ENCODE assay signal across 11 cellular contexts in the genomic region with DNA sequence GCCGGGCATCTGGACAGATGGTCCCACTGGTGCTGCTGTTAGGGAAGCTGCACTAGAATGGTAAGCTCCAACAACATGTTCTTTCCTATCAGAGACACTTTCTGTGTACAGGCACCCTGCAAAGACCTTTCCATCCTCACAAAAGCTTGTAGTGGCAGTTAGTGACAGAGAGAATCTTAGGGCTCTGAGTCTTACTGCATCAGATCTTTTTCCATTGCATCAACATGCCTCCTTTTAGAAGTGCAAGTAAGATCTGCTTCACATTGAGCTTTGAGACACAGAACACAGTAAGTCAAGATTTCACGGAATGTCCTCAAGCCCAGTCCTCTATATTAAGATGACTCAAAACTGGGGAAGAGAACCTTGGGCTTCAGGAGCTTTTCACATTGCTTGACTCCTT. TPM values are rescaled to one million over a fixed set of nuclear protein-coding genes. Genes with fewer than 3 reads are reported as not detected.
DNase-seq lines count a peak whose midpoint lies in the region; ATAC-seq and TF ChIP-seq lines count a peak whose summit lies in the region.
"Had no signal": no experiment of that assay in that cellular context is flagged by ENCODE, and none has a peak within 500 bp of the region (broad histone marks: within the 10 kb centered on the region; RNA-seq: fewer than 3 reads in every experiment).

No MANE protein-coding gene starts in this region.

- TF ChIP-seq CTCF in spleen (IDR thresholded peaks at IDR 0.05 in 8 of 11, conservative IDR thresholded peaks at IDR 0.05 in 3 of 11): no peak

- H3K36me3 Mint-ChIP-seq in activated CD4-positive, alpha-beta T cell treated with anti-CD3 and anti-CD28 coated beads, Interleukin-2, amount 10 ng/mL, durations not matched to agents 7 days and 5 days (ENCODE audit: low read depth): peaks cover 80% of the 10 kb centered on the region
- H3K36me3 Mint-ChIP-seq in T-cell: peaks cover 6% of the 10 kb centered on the region
- H3K36me3 Mint-ChIP-seq in effector memory CD8-positive, alpha-beta T cell (ENCODE audit: insufficient read depth): peaks cover 18% of the 10 kb centered on the region

- POLR2A ChIA-PET in activated CD4-positive, alpha-beta T cell treated with anti-CD3 and anti-CD28 coated beads, Interleukin-2, amount 10 ng/mL, durations not matched to agents 7 days and 5 days (lab: Charles Lee): interaction anchor here (0.6 kb wide), 1 partner anchor 52 kb away, joined by 3 read pairs; no protein-coding TSS in a partner anchor
- POLR2A ChIA-PET in T-cell (lab: Charles Lee): interaction anchor here in 1 of 2 donors (0.6 to 1.0 kb wide), 5 partner anchors 18 to 209 kb away, joined by 3 to 8 read pairs (median 3); partner anchors contain the start of gene ARL4C

- TF ChIP-seq POLR2A in spleen (IDR thresholded peaks at IDR 0.05): no peak

- CTCF ChIA-PET in activated CD4-positive, alpha-beta T cell treated with anti-CD3 and anti-CD28 coated beads, Interleukin-2, amount 10 ng/mL, durations not matched to agents 7 days and 5 days (lab: Charles Lee): interaction anchor here (1.4 to 1.9 kb wide), 5 partner anchors 15 to 40 kb away, joined by 3 to 5 read pairs (median 4); no protein-coding TSS in a partner anchor
- CTCF ChIA-PET in T-cell (lab: Charles Lee): interaction anchor here in 1 of 2 donors (0.6 to 1.2 kb wide), 2 partner anchors 18 to 317 kb away, joined by 3 to 4 read pairs; no protein-coding TSS in a partner anchor

- peaks cover 21% of the 10 kb centered on the region for H3K9me3 Mint-ChIP-seq in activated CD4-positive, alpha-beta T cell treated with anti-CD3 and anti-CD28 coated beads, Interleukin-2, amount 10 ng/mL, durations not matched to agents 7 days and 5 days
- H3K9me3 Mint-ChIP-seq in T-cell: peaks cover 2 to 3% (median 3%) of the 10 kb centered on the region in 3 donors
- H3K9me3 Mint-ChIP-seq in effector memory CD8-positive, alpha-beta T cell: no peaks in the 10 kb centered on the region

- no peaks in the 10 kb centered on the region for H3K27me3 Mint-ChIP-seq in activated CD4-positive, alpha-beta T cell treated with anti-CD3 and anti-CD28 coated beads, Interleukin-2, amount 10 ng/mL, durations not matched to agents 7 days and 5 days
- no peaks in the 10 kb centered on the region for H3K27me3 Mint-ChIP-seq in T-cell
- H3K27me3 Mint-ChIP-seq in effector memory CD8-positive, alpha-beta T cell: no peaks in the 10 kb centered on the region

- H3K4me1 ChIP-seq in spleen: peaks cover 35 to 61% (median 48%) of the 10 kb centered on the region in 6 donors
- H3K4me1 ChIP-seq: testis had no signal

- H3K36me3 ChIP-seq in spleen: no peaks in the 10 kb centered on the region
- H3K36me3 ChIP-seq: MG63 had no signal

- peaks cover 90% of the 10 kb centered on the region for H3K4me1 Mint-ChIP-seq in activated CD4-positive, alpha-beta T cell treated with anti-CD3 and anti-CD28 coated beads, Interleukin-2, amount 10 ng/mL, durations not matched to agents 7 days and 5 days
- H3K4me1 Mint-ChIP-seq in T-cell: peaks cover 85 to 95% (median 90%) of the 10 kb centered on the region in 3 donors
- peaks cover 46 to 59% of the 10 kb centered on the region in 2 donors for H3K4me1 Mint-ChIP-seq in effector memory CD8-positive, alpha-beta T cell (ENCODE audit: low read depth in 2 of 2)

- H3K27ac Mint-ChIP-seq in activated CD4-positive, alpha-beta T cell treated with anti-CD3 and anti-CD28 coated beads, Interleukin-2, amount 10 ng/mL, durations not matched to agents 7 days and 5 days: peak overlapping the region; percentile 88
- H3K27ac Mint-ChIP-seq in T-cell: peak overlapping the region; percentile 95 to 98
- H3K27ac Mint-ChIP-seq in effector memory CD8-positive, alpha-beta T cell: peak overlapping the region; percentile 97 to 98
- H3K27ac Mint-ChIP-seq: nephron had no signal

- DNase-seq in activated CD4-positive, alpha-beta T cell treated with anti-CD3 and anti-CD28 coated beads, Interleukin-2, amount 10 ng/mL, durations not matched to agents 7 days and 5 days: no peak
- no peak for DNase-seq in activated CD4-positive, alpha-beta T cell treated with anti-CD3 and anti-CD28 coated beads, Interleukin-2, amount 50 U/mL, for 48 hours
- DNase-seq in T-cell: no peak
- no peak for DNase-seq in effector memory CD8-positive, alpha-beta T cell
- DNase-seq in spleen: no peak
- no peak for DNase-seq in NOMO-1 treated with dmso at 0.1 percent for 144 hours (lab: John Stamatoyannopoulos, UW; ENCODE audit: unreplicated experiment)
- DNase-seq in Kasumi-1 (lab: John Stamatoyannopoulos, UW): no peak
- DNase-seq: testis had no signal

- H3K4me3 Mint-ChIP-seq in activated CD4-positive, alpha-beta T cell treated with anti-CD3 and anti-CD28 coated beads, Interleukin-2, amount 10 ng/mL, durations not matched to agents 7 days and 5 days: no peak overlapping the region
- peak overlapping the region in 1 of 3 donors; percentile 59 for H3K4me3 Mint-ChIP-seq in T-cell
- peak overlapping the region; percentile 69 for H3K4me3 Mint-ChIP-seq in effector memory CD8-positive, alpha-beta T cell
- H3K4me3 Mint-ChIP-seq: nephron had no signal

- 82 to 98% (median 93%) methylated on average over 2 of the region's 2 CpGs for WGBS in spleen, 5 donors

- H3K4me3 ChIP-seq in spleen: no peak overlapping the region
- H3K4me3 ChIP-seq: MG63, testis had no signal

- ATAC-seq in T-cell (replicated peaks in 1 of 4) (no peak), HG03097 (IDR thresholded peaks at IDR 0.05; ENCODE audit: low FRiP score, unreplicated experiment) (no peak)
- no peak for ATAC-seq in effector memory CD8-positive, alpha-beta T cell (replicated peaks)

- H3K9me3 ChIP-seq in spleen: no peaks in the 10 kb centered on the region
- H3K9me3 ChIP-seq: MG63, testis had no signal

- H3K27ac ChIP-seq in spleen: peak overlapping the region; percentile 79 to 94 (median 88)
- H3K27ac ChIP-seq: testis had no signal

- intact Hi-C loops in spleen (cut with DNase I; ENCODE audit: low total_unique reads): no loop called here

- no peaks in the 10 kb centered on the region for H3K27me3 ChIP-seq in spleen (replicated peaks in 1 of 7)
- H3K27me3 ChIP-seq: MG63, testis had no signal

RNA-seq across cellular contexts. Expression of gene ARL4C, which starts 52.6 kb away (rescaled TPM):
- total RNA-seq in activated CD4-positive, alpha-beta T cell treated with anti-CD3 and anti-CD28 coated beads, Interleukin-2, amount 10 ng/mL, durations not matched to agents 7 days and 5 days: 100 to 1,000 TPM; 292 to 300 TPM
- total RNA-seq in T-cell (100 to 1,000 TPM; 209 to 424 (median 294) TPM), spleen (100 to 1,000 TPM in 1 of 7 donors, 10 to 100 TPM in 6; 45.4 to 148 (median 75.0) TPM)
- polyA plus RNA-seq in spleen: 10 to 100 TPM; 12.2 to 24.4 (median 20.4) TPM
